1 cellular context compared by ENCODE assay signal in genomic region chr2:8309131-8309530, GRCh38.
TF ChIP-seq lines count a peak whose summit lies in the region.

No MANE protein-coding gene starts in this region.

TF ChIP-seq in A549, 52 proteins besides CTCF, POLR2A, EP300 and RAD21 (continued from another document):
- TF ChIP-seq REST (IDR thresholded peaks at IDR 0.05), result no peak
- no peak for TF ChIP-seq RNF2 (IDR thresholded peaks at IDR 0.05; ENCODE audit: borderline replicate concordance, low read depth)
- TF ChIP-seq NPAS2 (CRISPR knock-in tag; IDR thresholded peaks at IDR 0.05; ENCODE audit: borderline replicate concordance), result no peak
- no peak for TF ChIP-seq TP53 (CRISPR knock-in tag; IDR thresholded peaks at IDR 0.05)
- TF ChIP-seq BHLHE40 (IDR thresholded peaks at IDR 0.05; ENCODE audit: low read depth, low read length), result no peak
